ENCODE assay signal across 9 cellular contexts in genomic region chr20:57390604-57391438, GRCh38. TPM values are rescaled to one million over a fixed set of nuclear protein-coding genes. Genes with fewer than 3 reads are reported as not detected.
DNase-seq lines count a peak whose midpoint lies in the region; ATAC-seq and TF ChIP-seq lines count a peak whose summit lies in the region.
"Had no signal": no experiment of that assay in that cellular context is flagged by ENCODE, and none has a peak within 500 bp of the region (broad histone marks: within the 10 kb centered on the region; RNA-seq: fewer than 3 reads in every experiment).

TSS of gene RBM38 (plus strand) at chr20:57391396. CDS start at chr20:57391582, 186 bp downstream.

- DNase-seq in CD4-positive, CD25-positive, alpha-beta regulatory T cell, result peak; percentile 70 to 77 (median 75)
- DNase-seq in RWPE2 (ENCODE audit: low spot score) (peak; percentile 82), activated gamma-delta T cell treated with Interleukin-2 at 50 U/mL for 16 hours (peak; percentile 65), foreskin keratinocyte (peak in 1 of 2 donors; percentile 39), stromal cell of bone marrow (ENCODE audit: low read depth) (peak; percentile 26)

- peak within 1 kb of the TSS; percentile 85 for H2AFZ ChIP-seq in neuron (ENCODE audit: low read depth, low read length)

- H3K4me1 ChIP-seq in CD4-positive, CD25-positive, alpha-beta regulatory T cell (ENCODE audit: control insufficient read depth, insufficient read depth, low read length, poor library complexity, severe bottlenecking), result peaks cover 57% of the 10 kb centered on the region
- H3K4me1 ChIP-seq in RWPE2 (ENCODE audit: insufficient read depth, poor library complexity, severe bottlenecking) (peaks cover 17% of the 10 kb centered on the region), foreskin keratinocyte (peaks cover 7% of the 10 kb centered on the region), neuron (ENCODE audit: insufficient read depth, low read length) (peaks cover 36% of the 10 kb centered on the region)

- no peaks in the 10 kb centered on the region for H3K27me3 ChIP-seq in CD4-positive, CD25-positive, alpha-beta regulatory T cell (ENCODE audit: control insufficient read depth, insufficient read depth, low read length)
- H3K27me3 ChIP-seq in RWPE2 (ENCODE audit: insufficient read depth, poor library complexity, severe bottlenecking) (no peaks in the 10 kb centered on the region), foreskin keratinocyte (no peaks in the 10 kb centered on the region), neuron (ENCODE audit: insufficient read depth, low read length) (no peaks in the 10 kb centered on the region)

- H3K9me3 ChIP-seq in CD4-positive, CD25-positive, alpha-beta regulatory T cell (ENCODE audit: control insufficient read depth in 2 of 2, low read length in 2 of 2), result no peaks in the 10 kb centered on the region
- H3K9me3 ChIP-seq in RWPE2 (ENCODE audit: severe bottlenecking), result no peaks in the 10 kb centered on the region
- no peaks in the 10 kb centered on the region for H3K9me3 ChIP-seq in neuron (ENCODE audit: low read length)

- TF ChIP-seq CTCF in RWPE2 (IDR thresholded peaks at IDR 0.05; ENCODE audit: poor library complexity, severe bottlenecking) (no peak), foreskin keratinocyte (conservative IDR thresholded peaks at IDR 0.05) (no peak)

- peaks cover 0 to 2% (median 0%) of the 10 kb centered on the region in 7 donors for H3K9me3 Mint-ChIP-seq in CD4-positive, CD25-positive, alpha-beta regulatory T cell

- peaks cover 8% of the 10 kb centered on the region for H3K27me3 Mint-ChIP-seq in CD4-positive, CD25-positive, alpha-beta regulatory T cell

- ATAC-seq in CD4-positive, CD25-positive, alpha-beta regulatory T cell (ENCODE audit: low read depth in 2 of 2), result peak; percentile 66 to 74
- peak; percentile 59 for ATAC-seq in GM19328 (IDR thresholded peaks at IDR 0.05; ENCODE audit: unreplicated experiment)
- peak; percentile 34 for ATAC-seq in HG03565 (IDR thresholded peaks at IDR 0.05; ENCODE audit: unreplicated experiment)
- peak; percentile 60 for ATAC-seq in RWPE2 (ENCODE audit: low read depth)
- ATAC-seq in foreskin keratinocyte, result peak; percentile 77

- H3K36me3 Mint-ChIP-seq in CD4-positive, CD25-positive, alpha-beta regulatory T cell, result peaks cover 30% of the 10 kb centered on the region

- peak within 1 kb of the TSS; percentile 94 for H3K27ac ChIP-seq in CD4-positive, CD25-positive, alpha-beta regulatory T cell (ENCODE audit: insufficient read depth, low read length, poor library complexity, severe bottlenecking)
- H3K27ac ChIP-seq in RWPE2 (ENCODE audit: poor library complexity, severe bottlenecking) (no peak within 1 kb of the TSS), foreskin keratinocyte (peak within 1 kb of the TSS; percentile 24)
- H3K27ac ChIP-seq: epithelial cell of prostate had no signal

- H3K4me1 Mint-ChIP-seq in CD4-positive, CD25-positive, alpha-beta regulatory T cell, result peaks cover 5 to 48% (median 28%) of the 10 kb centered on the region in 4 donors

- H3K36me3 ChIP-seq in CD4-positive, CD25-positive, alpha-beta regulatory T cell (ENCODE audit: control insufficient read depth, insufficient read depth, low read length), result peaks cover 27% of the 10 kb centered on the region
- H3K36me3 ChIP-seq in RWPE2 (ENCODE audit: low read depth), result no peaks in the 10 kb centered on the region
- H3K36me3 ChIP-seq in neuron (ENCODE audit: insufficient read depth, low read length), result peaks cover 16% of the 10 kb centered on the region

- peak within 1 kb of the TSS; percentile 92 for H3K4me3 ChIP-seq in CD4-positive, CD25-positive, alpha-beta regulatory T cell (ENCODE audit: low read depth, low read length)
- peak within 1 kb of the TSS; percentile 62 for H3K4me3 ChIP-seq in RWPE2 (ENCODE audit: severe bottlenecking)
- H3K4me3 ChIP-seq in neuron (ENCODE audit: low read length), result peak within 1 kb of the TSS; percentile 91

- H3K4me3 Mint-ChIP-seq in CD4-positive, CD25-positive, alpha-beta regulatory T cell, result peak within 1 kb of the TSS; percentile 93 to 99 (median 98)

- H3K27ac Mint-ChIP-seq in CD4-positive, CD25-positive, alpha-beta regulatory T cell, result peak within 1 kb of the TSS; percentile 98 to 100 (median 99)

RNA-seq across cellular contexts. Expression of gene RBM38, which starts in this region (rescaled TPM):
- 322 TPM for total RNA-seq in CD4-positive, CD25-positive, alpha-beta regulatory T cell
- 100 to 1,000 TPM in 2 of 4 donors, 10 to 100 TPM in 2; 71.9 to 163 (median 102) TPM for polyA plus RNA-seq in CD4-positive, CD25-positive, alpha-beta regulatory T cell
- 16.7 and 18.0 TPM in 2 replicates for total RNA-seq in foreskin keratinocyte
- polyA plus RNA-seq in foreskin keratinocyte, result 18.0 and 21.2 TPM in 2 replicates

Comparison
In these comparisons a context has a peak if more than half of its experiments do, and no peak if none do; other contexts are left out.
1. RNA of gene RBM38 (total RNA-seq): 322 TPM in CD4-positive, CD25-positive, alpha-beta regulatory T cell (single experiment); 16.7 to 18.0 TPM in foreskin keratinocyte; every median in the first group is over 10 times any median in the second.
2. Peak in every context shown above with its lines, with median percentiles within 50 percentile points of each other: ATAC-seq and H3K4me3 ChIP-seq.